Comparison of ENCODE assay signal across 14 cellular contexts in the genomic region with DNA sequence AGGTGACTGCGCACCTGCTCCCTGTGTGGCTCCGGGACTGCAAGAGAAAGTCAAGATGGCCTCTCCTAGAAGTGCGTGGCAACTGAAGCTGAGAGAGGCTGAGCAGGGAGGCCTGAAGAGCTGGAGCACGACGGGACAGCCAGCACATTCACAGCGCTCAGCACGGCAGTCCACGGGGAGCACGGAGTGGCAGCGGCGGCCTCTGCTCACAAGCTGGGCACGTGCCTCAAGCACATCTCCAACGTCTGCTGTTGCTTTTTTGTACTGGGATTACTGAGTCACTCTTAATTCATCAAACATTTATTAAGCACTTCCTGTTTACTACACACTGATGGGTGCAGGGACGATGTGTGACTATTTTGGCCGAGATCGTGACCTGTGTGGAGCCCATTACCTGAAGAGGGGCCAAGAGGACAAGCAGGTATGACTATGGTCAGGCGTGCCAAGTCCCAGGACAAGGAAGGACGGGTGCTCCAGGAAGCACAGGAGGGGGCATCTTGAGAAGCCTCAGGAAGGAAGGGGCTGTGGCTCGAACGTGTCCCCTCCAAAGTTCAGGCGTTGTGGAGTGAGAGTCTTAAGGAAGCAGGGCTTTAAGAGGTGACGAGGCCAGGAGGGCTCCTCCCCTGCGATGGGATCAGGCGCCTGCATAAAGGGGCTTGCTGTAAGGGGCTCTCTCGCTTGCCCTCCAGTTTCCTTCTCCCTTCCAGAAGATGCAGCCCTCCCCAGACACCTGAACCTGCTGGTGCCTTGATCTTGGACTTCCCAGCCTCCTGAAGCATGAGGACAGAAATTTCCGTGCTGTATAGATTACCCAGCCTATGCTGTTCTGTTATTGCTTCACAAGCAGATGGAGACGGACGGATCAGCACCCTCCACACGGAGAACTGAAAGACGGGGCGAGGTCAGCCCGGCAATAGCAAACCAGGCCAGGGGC.
DNase-seq lines count a peak whose midpoint lies in the region; ATAC-seq, FAIRE-seq and TF ChIP-seq lines count a peak whose summit lies in the region.
"Had no signal": no experiment of that assay in that cellular context is flagged by ENCODE, and none has a peak within 500 bp of the region (broad histone marks: within the 10 kb centered on the region; RNA-seq: fewer than 3 reads in every experiment).

No MANE protein-coding gene starts in this region.

- no peaks in the 10 kb centered on the region for H3K27me3 Mint-ChIP-seq in nephron (ENCODE audit: low read depth)

- no peaks in the 10 kb centered on the region for H3K36me3 Mint-ChIP-seq in nephron (ENCODE audit: low read depth)

- CTCF ChIA-PET in endothelial cell of umbilical vein (lab: Charles Lee) (interaction anchor here (1.4 kb wide), 1 partner anchor 243 kb away, joined by 5 read pairs; no protein-coding TSS in a partner anchor), OCI-LY7 (lab: Charles Lee; ENCODE audit: unreplicated experiment) (no interaction called here)

- no peaks in the 10 kb centered on the region for H3K9me2 ChIP-seq in OCI-LY7 (ENCODE audit: insufficient read depth, low read length)

- no peak overlapping the region for H3K9ac ChIP-seq in endothelial cell of umbilical vein (replicated peaks; ENCODE audit: extremely low read depth, insufficient read depth, low read length)

- intact Hi-C loops in left ventricle myocardium inferior (cut with micrococcal nuclease) (no loop called here), endothelial cell of umbilical vein (cut with micrococcal nuclease) (loop anchor here (5.0 to 10.0 kb wide), 3 partner anchors 42 to 244 kb away; no protein-coding TSS in a partner anchor), vagina (cut with DNase I) (no loop called here), OCI-LY7 (cut with micrococcal nuclease; ENCODE audit: unreplicated experiment) (no loop called here)

- H3K9me1 ChIP-seq in endothelial cell of umbilical vein (replicated peaks; ENCODE audit: control insufficient read depth, extremely low read depth, insufficient read depth, low read length), result no peaks in the 10 kb centered on the region

- H3K79me2 ChIP-seq in endothelial cell of umbilical vein (ENCODE audit: control insufficient read depth, insufficient read depth, low read length), result no peaks in the 10 kb centered on the region
- no peaks in the 10 kb centered on the region for H3K79me2 ChIP-seq in OCI-LY7 (ENCODE audit: insufficient read depth, low read depth, low read length)

- POLR2A ChIA-PET in endothelial cell of umbilical vein (lab: Charles Lee) (interaction anchor here (0.6 kb wide), 1 partner anchor 131 kb away, joined by 5 read pairs; no protein-coding TSS in a partner anchor), OCI-LY7 (lab: Charles Lee) (no interaction called here)

- ATAC-seq in HG03565 (IDR thresholded peaks at IDR 0.05; ENCODE audit: unreplicated experiment), result no peak
- ATAC-seq: left lobe of liver had no signal

- H3K27ac Mint-ChIP-seq in nephron, result peak overlapping the region; percentile 65 to 86 (median 77)
- H3K27ac Mint-ChIP-seq: T-helper 2 cell treated with Interferon-gamma antibody and Interleukin-4, amounts not matched to agents 5 μg/mL and 100 μg/mL, for 36 hours had no signal

- no peak for TF ChIP-seq CTCF in left ventricle myocardium inferior (IDR thresholded peaks at IDR 0.05; ENCODE audit: borderline replicate concordance)
- no peak for TF ChIP-seq CTCF in right atrium auricular region (IDR thresholded peaks at IDR 0.05)
- TF ChIP-seq CTCF in endothelial cell of umbilical vein (IDR thresholded peaks at IDR 0.05; ENCODE audit: extremely low read depth in 1 of 2, insufficient read depth in 1 of 2, low read depth in 1 of 2, low read length in 2 of 2), result no peak
- no peak for TF ChIP-seq CTCF in nephron (IDR thresholded peaks at IDR 0.05; ENCODE audit: unreplicated experiment in 3 of 3)
- no peak for TF ChIP-seq CTCF in vagina (IDR thresholded peaks at IDR 0.05)
- no peak for TF ChIP-seq CTCF in OCI-LY7 (conservative IDR thresholded peaks at IDR 0.05; ENCODE audit: low read length)

- no peaks in the 10 kb centered on the region for H3K27me3 ChIP-seq in left ventricle myocardium inferior (ENCODE audit: low read depth)
- H3K27me3 ChIP-seq in right atrium auricular region, result no peaks in the 10 kb centered on the region
- H3K27me3 ChIP-seq in endothelial cell of umbilical vein (ENCODE audit: control insufficient read depth in 2 of 2, insufficient read depth in 2 of 2, low read length in 2 of 2), result no peaks in the 10 kb centered on the region
- H3K27me3 ChIP-seq in vagina, result no peaks in the 10 kb centered on the region

- H3K27ac ChIP-seq in left ventricle myocardium inferior (replicated peaks) (peak overlapping the region; percentile 57), right atrium auricular region (peak overlapping the region in 1 of 2 donors; percentile 18), endothelial cell of umbilical vein (ENCODE audit: insufficient read depth, low read depth, low read length) (no peak overlapping the region), vagina (peak overlapping the region; percentile 14), OCI-LY7 (ENCODE audit: low read depth, low read length, poor library complexity, severe bottlenecking) (no peak overlapping the region)

- no peaks in the 10 kb centered on the region for H3K9me3 Mint-ChIP-seq in nephron
- H3K9me3 Mint-ChIP-seq: T-helper 2 cell treated with Interferon-gamma antibody and Interleukin-4, amounts not matched to agents 5 μg/mL and 100 μg/mL, for 36 hours had no signal

- H4K20me1 ChIP-seq in endothelial cell of umbilical vein (replicated peaks; ENCODE audit: control insufficient read depth, extremely low read depth, insufficient read depth, low read length), result no peaks in the 10 kb centered on the region
- no peaks in the 10 kb centered on the region for H4K20me1 ChIP-seq in OCI-LY7 (ENCODE audit: insufficient read depth, low read length)

- peak overlapping the region; percentile 31 for H3K4me3 ChIP-seq in left ventricle myocardium inferior
- H3K4me3 ChIP-seq in right atrium auricular region, result peak overlapping the region in 1 of 2 donors; percentile 1
- H3K4me3 ChIP-seq in endothelial cell of umbilical vein (replicated peaks in 1 of 3; ENCODE audit: insufficient read depth in 1 of 3, low read depth in 1 of 3, low read length in 3 of 3), result no peak overlapping the region
- no peak overlapping the region for H3K4me3 ChIP-seq in vagina
- no peak overlapping the region for H3K4me3 ChIP-seq in OCI-LY7 (ENCODE audit: low read depth, low read length, poor library complexity, severe bottlenecking)

- BruUV-seq in endothelial cell of umbilical vein (replicated peaks; lab: Mats Ljungman, UMichigan), result no TSS peak
- no TSS peak for BruUV-seq in OCI-LY7 (replicated peaks; lab: Mats Ljungman, UMichigan)

- H3K4me2 ChIP-seq in endothelial cell of umbilical vein (ENCODE audit: insufficient read depth, low read length) (no peak overlapping the region), OCI-LY7 (ENCODE audit: low read length) (no peak overlapping the region)

- peak; percentile 31 for FAIRE-seq in endothelial cell of umbilical vein (lab: Jason Lieb, UNC)

- H3K36me3 ChIP-seq in left ventricle myocardium inferior (peaks cover 7% of the 10 kb centered on the region), right atrium auricular region (no peaks in the 10 kb centered on the region), endothelial cell of umbilical vein (ENCODE audit: control insufficient read depth in 2 of 2, extremely low read depth in 1 of 2, insufficient read depth in 2 of 2, low read length in 2 of 2) (no peaks in the 10 kb centered on the region), vagina (no peaks in the 10 kb centered on the region), OCI-LY7 (ENCODE audit: insufficient read depth, low read length) (no peaks in the 10 kb centered on the region)

- peak overlapping the region; percentile 18 for H2AFZ ChIP-seq in endothelial cell of umbilical vein (ENCODE audit: low read depth, low read length)
- no peak overlapping the region for H2AFZ ChIP-seq in OCI-LY7 (ENCODE audit: low read length)

- H3K9me3 ChIP-seq in left ventricle myocardium inferior (replicated peaks) (no peaks in the 10 kb centered on the region), right atrium auricular region (no peaks in the 10 kb centered on the region), endothelial cell of umbilical vein (replicated peaks; ENCODE audit: control insufficient read depth, insufficient read depth, low read length) (no peaks in the 10 kb centered on the region), vagina (no peaks in the 10 kb centered on the region), OCI-LY7 (ENCODE audit: low read length) (no peaks in the 10 kb centered on the region)

- DNase-seq in left ventricle myocardium inferior (no peak), right atrium auricular region (ENCODE audit: low spot score) (no peak), endothelial cell of umbilical vein (ENCODE audit: low read depth, low spot score) (peak; percentile 16), vagina (ENCODE audit: extremely low spot score in 2 of 2) (no peak), OCI-LY7 (ENCODE audit: low spot score) (no peak)
- no peak for DNase-seq in activated CD4-positive, alpha-beta T cell treated with anti-CD3 and anti-CD28 coated beads for 1 hour
- DNase-seq: amygdala; central memory CD4-positive, alpha-beta T cell; foreskin fibroblast; NCI-H2171 had no signal

- H3K4me1 ChIP-seq in left ventricle myocardium inferior (peaks cover 30% of the 10 kb centered on the region), right atrium auricular region (no peaks in the 10 kb centered on the region), endothelial cell of umbilical vein (ENCODE audit: control insufficient read depth, extremely low read depth, insufficient read depth, low read length) (peaks cover 32% of the 10 kb centered on the region), vagina (peaks cover 12% of the 10 kb centered on the region), OCI-LY7 (ENCODE audit: insufficient read depth, low read length, poor library complexity, severe bottlenecking) (no peaks in the 10 kb centered on the region)

- dilution Hi-C loops in endothelial cell of umbilical vein (cut with MboI; ENCODE audit: extremely low pct_ligation_motif_present, low sequenced_read_pairs), result no loop called here

- H3K4me1 Mint-ChIP-seq in nephron, result peaks cover 43% of the 10 kb centered on the region

- no peak for TF ChIP-seq POLR2A in endothelial cell of umbilical vein (IDR thresholded peaks at IDR 0.05; ENCODE audit: low read depth, low read length)
- TF ChIP-seq POLR2A in vagina (IDR thresholded peaks at IDR 0.05), result no peak

- no peak overlapping the region for H3K4me3 Mint-ChIP-seq in nephron
- H3K4me3 Mint-ChIP-seq: T-helper 2 cell treated with Interferon-gamma antibody and Interleukin-4, amounts not matched to agents 5 μg/mL and 100 μg/mL, for 36 hours had no signal

TF ChIP-seq in endothelial cell of umbilical vein, 7 proteins besides CTCF, POLR2A, EP300 and RAD21 (continues in another document):
- TF ChIP-seq, protein P1, sequence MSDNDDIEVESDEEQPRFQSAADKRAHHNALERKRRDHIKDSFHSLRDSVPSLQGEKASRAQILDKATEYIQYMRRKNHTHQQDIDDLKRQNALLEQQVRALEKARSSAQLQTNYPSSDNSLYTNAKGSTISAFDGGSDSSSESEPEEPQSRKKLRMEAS (IDR thresholded peaks at IDR 0.05; ENCODE audit: insufficient read depth, insufficient read length), result no peak
- TF ChIP-seq FOS (IDR thresholded peaks at IDR 0.05; ENCODE audit: borderline replicate concordance, insufficient read depth, low read length), result no peak
- TF ChIP-seq POLR2AphosphoS5 (IDR thresholded peaks at IDR 0.05; ENCODE audit: insufficient read depth, low read depth, low read length), result no peak

Comparison
In these comparisons a context has a peak if more than half of its experiments do, and no peak if none do; other contexts are left out.
1. H3K27ac ChIP-seq: peak in left ventricle myocardium inferior (single experiment) and vagina (single experiment); none in endothelial cell of umbilical vein (single experiment) and OCI-LY7 (single experiment).